Comparison of ENCODE assay signal across 27 cellular contexts in genomic region chr2:25410370-25410769, GRCh38.
DNase-seq lines count a peak whose midpoint lies in the region; ATAC-seq and TF ChIP-seq lines count a peak whose summit lies in the region.
"Had no signal": no experiment of that assay in that cellular context is flagged by ENCODE, and none has a peak within 500 bp of the region (broad histone marks: within the 10 kb centered on the region; RNA-seq: fewer than 3 reads in every experiment).

No MANE protein-coding gene starts in this region.

- no peaks in the 10 kb centered on the region for H3K79me2 ChIP-seq in OCI-LY3 (ENCODE audit: low read length)

- H4K20me1 ChIP-seq in OCI-LY3 (ENCODE audit: insufficient read depth, low read length), result no peaks in the 10 kb centered on the region

- peak overlapping the region; percentile 36 for H3K9ac ChIP-seq in OCI-LY3 (ENCODE audit: low read length)

- peak overlapping the region; percentile 52 for H3K27ac Mint-ChIP-seq in stimulated activated naive CD8-positive, alpha-beta T cell treated with anti-CD3 and anti-CD28 coated beads, Interleukin-15, Interleukin-2, amounts not matched to agents 100 ng/mL and 50 ng/mL, for 24 hours
- H3K27ac Mint-ChIP-seq: activated CD4-positive, alpha-beta memory T cell treated with anti-CD3 and anti-CD28 coated beads, Interleukin-2, amount 10 ng/mL, durations not matched to agents 7 days and 5 days; HFFc6; progenitor cell of endocrine pancreas had no signal

- H3K9me3 ChIP-seq in OCI-LY3 (ENCODE audit: insufficient read depth, low read length), result no peaks in the 10 kb centered on the region
- H3K9me3 ChIP-seq in tibial artery, result no peaks in the 10 kb centered on the region
- H3K9me3 ChIP-seq: left lung, neutrophil, right lobe of liver, SJSA1 had no signal

- DNase-seq in stimulated activated naive CD8-positive, alpha-beta T cell treated with anti-CD3 and anti-CD28 coated beads, Interleukin-15, Interleukin-2, amounts not matched to agents 100 U/mL and 50 U/mL, for 24 hours, result no peak
- DNase-seq in tibial artery, result no peak
- DNase-seq in cerebellar nuclear complex (lab: John Stamatoyannopoulos, UW), result no peak
- DNase-seq: activated CD4-positive, alpha-beta memory T cell treated with anti-CD3 and anti-CD28 coated beads, Interleukin-2, amount 10 ng/mL, durations not matched to agents 7 days and 5 days; CD8-positive, alpha-beta T cell; central memory CD4-positive, alpha-beta T cell; dermis blood vessel endothelial cell; DMS153; GOT3; HFFc6; hypothalamus; KG1; left lung; NCI-H1436; NCI-H2081 treated with DMSO at 0.1 percent for 48 hours; NCI-H345; NCI-H748 treated with DMSO at 0.1 percent for 48 hours; right lobe of liver; stimulated activated CD4-positive, alpha-beta T cell treated with anti-CD3 and anti-CD28 coated beads, Interleukin-4, amount 100 ng/mL, for 1 hour had no signal

- H3K27ac ChIP-seq in OCI-LY3 (ENCODE audit: low read length), result peak overlapping the region; percentile 52
- no peak overlapping the region for H3K27ac ChIP-seq in tibial artery
- H3K27ac ChIP-seq: left lung, neutrophil, right lobe of liver, SJSA1 had no signal

- no peak for ATAC-seq in stimulated activated naive CD8-positive, alpha-beta T cell treated with anti-CD3 and anti-CD28 coated beads, Interleukin-15, Interleukin-2, amounts not matched to agents 100 U/mL and 50 U/mL, for 24 hours
- ATAC-seq in HG02973 (IDR thresholded peaks at IDR 0.05; ENCODE audit: unreplicated experiment), result peak; percentile 48
- ATAC-seq in HG02981 (IDR thresholded peaks at IDR 0.05; ENCODE audit: unreplicated experiment), result no peak
- ATAC-seq in SK-N-SH treated with all-trans-retinoic acid at 6 μM for 48 hours, result no peak
- ATAC-seq: CD8-positive, alpha-beta T cell; left lung; right lobe of liver had no signal

- H3K27me3 Mint-ChIP-seq in stimulated activated naive CD8-positive, alpha-beta T cell treated with anti-CD3 and anti-CD28 coated beads, Interleukin-15, Interleukin-2, amounts not matched to agents 100 ng/mL and 50 ng/mL, for 24 hours, result no peaks in the 10 kb centered on the region
- H3K27me3 Mint-ChIP-seq: activated CD4-positive, alpha-beta memory T cell treated with anti-CD3 and anti-CD28 coated beads, Interleukin-2, amount 10 ng/mL, durations not matched to agents 7 days and 5 days; progenitor cell of endocrine pancreas had no signal

- H3K36me3 Mint-ChIP-seq in stimulated activated naive CD8-positive, alpha-beta T cell treated with anti-CD3 and anti-CD28 coated beads, Interleukin-15, Interleukin-2, amounts not matched to agents 100 ng/mL and 50 ng/mL, for 24 hours (ENCODE audit: low read depth), result no peaks in the 10 kb centered on the region

- TF ChIP-seq CTCF in OCI-LY3 (IDR thresholded peaks at IDR 0.05; ENCODE audit: low read depth, low read length) (no peak), tibial artery (IDR thresholded peaks at IDR 0.05) (no peak)

- peak overlapping the region; percentile 31 for H3K4me3 ChIP-seq in OCI-LY3 (ENCODE audit: low read length)
- no peak overlapping the region for H3K4me3 ChIP-seq in tibial artery
- H3K4me3 ChIP-seq: left lung, right lobe of liver, SJSA1 had no signal

- H3K4me1 ChIP-seq in OCI-LY3 (ENCODE audit: low read length) (peaks cover 39% of the 10 kb centered on the region), tibial artery (peaks cover 0 to 11% (median 0%) of the 10 kb centered on the region in 4 donors)
- H3K4me1 ChIP-seq: left lung, right lobe of liver, SJSA1 had no signal

- peak overlapping the region; percentile 57 for H3K4me2 ChIP-seq in OCI-LY3 (ENCODE audit: low read length)

- H3K4me3 Mint-ChIP-seq in stimulated activated naive CD8-positive, alpha-beta T cell treated with anti-CD3 and anti-CD28 coated beads, Interleukin-15, Interleukin-2, amounts not matched to agents 100 ng/mL and 50 ng/mL, for 24 hours, result no peak overlapping the region
- H3K4me3 Mint-ChIP-seq: activated CD4-positive, alpha-beta memory T cell treated with anti-CD3 and anti-CD28 coated beads, Interleukin-2, amount 10 ng/mL, durations not matched to agents 7 days and 5 days; CD8-positive, alpha-beta T cell; HFFc6 had no signal

- H3K36me3 ChIP-seq in OCI-LY3 (replicated peaks; ENCODE audit: low read depth, low read length) (no peaks in the 10 kb centered on the region), tibial artery (no peaks in the 10 kb centered on the region)
- H3K36me3 ChIP-seq: left lung, neutrophil, right lobe of liver, SJSA1 had no signal

- intact Hi-C loops in tibial artery (cut with DNase I; ENCODE audit: low total_unique reads), result no loop called here

- peaks cover 21% of the 10 kb centered on the region for H3K4me1 Mint-ChIP-seq in stimulated activated naive CD8-positive, alpha-beta T cell treated with anti-CD3 and anti-CD28 coated beads, Interleukin-15, Interleukin-2, amounts not matched to agents 100 ng/mL and 50 ng/mL, for 24 hours (ENCODE audit: low read depth)
- H3K4me1 Mint-ChIP-seq: activated CD4-positive, alpha-beta memory T cell treated with anti-CD3 and anti-CD28 coated beads, Interleukin-2, amount 10 ng/mL, durations not matched to agents 7 days and 5 days had no signal

- H3K9me3 Mint-ChIP-seq in stimulated activated naive CD8-positive, alpha-beta T cell treated with anti-CD3 and anti-CD28 coated beads, Interleukin-15, Interleukin-2, amounts not matched to agents 100 ng/mL and 50 ng/mL, for 24 hours, result no peaks in the 10 kb centered on the region
- H3K9me3 Mint-ChIP-seq: activated CD4-positive, alpha-beta memory T cell treated with anti-CD3 and anti-CD28 coated beads, Interleukin-2, amount 10 ng/mL, durations not matched to agents 7 days and 5 days; CD8-positive, alpha-beta T cell; HFFc6 had no signal

- H3K27me3 ChIP-seq in OCI-LY3 (ENCODE audit: low read depth, low read length) (0 out of 2 replicates have a peak, but pooled peaks cover 3% of the 10 kb centered on the region), tibial artery (no peaks in the 10 kb centered on the region)
- H3K27me3 ChIP-seq: left lung, neutrophil, right lobe of liver, SJSA1 had no signal

- H2AFZ ChIP-seq in OCI-LY3 (ENCODE audit: low read depth, low read length), result no peak overlapping the region

TF ChIP-seq in SK-N-SH treated with all-trans-retinoic acid at 6 μM for 48 hours, 23 proteins besides CTCF, POLR2A, EP300 and RAD21 (continues in another document):
- TF ChIP-seq PPARA (CRISPR knock-in tag; IDR thresholded peaks at IDR 0.05; ENCODE audit: borderline replicate concordance), result no peak
- no peak for TF ChIP-seq ISL1 (CRISPR knock-in tag; IDR thresholded peaks at IDR 0.05)
- no peak for TF ChIP-seq CSDC2 (CRISPR knock-in tag; IDR thresholded peaks at IDR 0.05)
- no peak for TF ChIP-seq GLIS3 (CRISPR knock-in tag; IDR thresholded peaks at IDR 0.05)
- TF ChIP-seq POU6F1 (CRISPR knock-in tag; IDR thresholded peaks at IDR 0.05; ENCODE audit: borderline replicate concordance, low read depth), result no peak
- no peak for TF ChIP-seq SNAI2 (CRISPR knock-in tag; IDR thresholded peaks at IDR 0.05)
- no peak for TF ChIP-seq OSR1 (CRISPR knock-in tag; IDR thresholded peaks at IDR 0.05)
- no peak for TF ChIP-seq ESRRG (CRISPR knock-in tag; IDR thresholded peaks at IDR 0.05)
- no peak for TF ChIP-seq CREB5 (CRISPR knock-in tag; IDR thresholded peaks at IDR 0.05; ENCODE audit: low read depth)
- no peak for TF ChIP-seq CSRNP3 (CRISPR knock-in tag; IDR thresholded peaks at IDR 0.05)
